ENCODE assay signal across 1 cellular context in genomic region chr3:155154255-155154654, GRCh38.
TF ChIP-seq lines count a peak whose summit lies in the region.

No MANE protein-coding gene starts in this region.

TF ChIP-seq in K562, 482 proteins besides CTCF, POLR2A, EP300 and RAD21:
- TF ChIP-seq ZNF609 (CRISPR knock-in tag; IDR thresholded peaks at IDR 0.05; ENCODE audit: borderline replicate concordance) = no peak
- no peak for TF ChIP-seq FOXA1 (IDR thresholded peaks at IDR 0.05; ENCODE audit: borderline replicate concordance)
- no peak for TF ChIP-seq FOXJ3 (CRISPR knock-in tag; IDR thresholded peaks at IDR 0.05)
- TF ChIP-seq ZFP30 (CRISPR knock-in tag; IDR thresholded peaks at IDR 0.05; ENCODE audit: borderline replicate concordance) = no peak
- no peak for TF ChIP-seq KLF13 (tag; IDR thresholded peaks at IDR 0.05; ENCODE audit: borderline replicate concordance, low read depth)
- no peak for TF ChIP-seq HMG20B (CRISPR knock-in tag; IDR thresholded peaks at IDR 0.05)
- no peak for TF ChIP-seq ZBTB8A (IDR thresholded peaks at IDR 0.05; ENCODE audit: partially characterized antibody)
- no peak for TF ChIP-seq ETS2 (tag; IDR thresholded peaks at IDR 0.05; ENCODE audit: borderline replicate concordance, poor library complexity, severe bottlenecking)
- no peak for TF ChIP-seq NEUROD1 (IDR thresholded peaks at IDR 0.05; ENCODE audit: borderline replicate concordance, low read depth, low read length, partially characterized antibody)
- no peak for TF ChIP-seq NCOA6 (IDR thresholded peaks at IDR 0.05)
- TF ChIP-seq ZNF398 (CRISPR knock-in tag; IDR thresholded peaks at IDR 0.05) = no peak
- TF ChIP-seq EWSR1 (IDR thresholded peaks at IDR 0.05; ENCODE audit: borderline replicate concordance, low read depth, partially characterized antibody) = no peak
